ENCODE assay signal across 8 cellular contexts in genomic region chr5:44051591-44051990, GRCh38.
"Had no signal": no experiment of that assay in that cellular context is flagged by ENCODE, and none has a peak within 500 bp of the region (broad histone marks: within the 10 kb centered on the region; RNA-seq: fewer than 3 reads in every experiment).

No MANE protein-coding gene starts in this region.

- H3K36me3 ChIP-seq: adrenal gland, esophagus muscularis mucosa had no signal

- H3K4me3 ChIP-seq: adrenal gland, esophagus muscularis mucosa had no signal

- H3K27ac ChIP-seq: adrenal gland, esophagus muscularis mucosa had no signal

- H3K4me1 ChIP-seq: adrenal gland, esophagus muscularis mucosa had no signal

- H3K9me3 ChIP-seq: adrenal gland, esophagus muscularis mucosa had no signal

- H3K27me3 ChIP-seq: adrenal gland, esophagus muscularis mucosa had no signal

- DNase-seq: activated naive CD4-positive, alpha-beta T cell treated with anti-CD3 and anti-CD28 coated beads, Interleukin-2, amount 50 U/mL, for 16 hours; activated T-cell treated with anti-CD3 and anti-CD28 coated beads, Interleukin-2, amount 50 U/mL, for 1 hour; adrenal gland; hypothalamus; stimulated activated CD4-positive, alpha-beta T cell treated with anti-CD3 and anti-CD28 coated beads, Interleukin-12 subunit alpha, Interleukin-12 subunit beta, amount 100 ng/mL, for 4 hours; stimulated activated naive CD4-positive, alpha-beta T cell; trophoblast cell had no signal
